Comparison of ENCODE assay signal across 1 cellular context in genomic region chr21:41321211-41321907, GRCh38.
TF ChIP-seq lines count a peak whose summit lies in the region.

No MANE protein-coding gene starts in this region.

TF ChIP-seq in H1, 55 proteins besides CTCF, POLR2A, EP300 and RAD21 (continued from another document):
- TF ChIP-seq E2F6 (IDR thresholded peaks at IDR 0.05) (no peak), YY1 (IDR thresholded peaks at IDR 0.05; ENCODE audit: low read depth, low read length) (no peak), NRF1 (IDR thresholded peaks at IDR 0.05; ENCODE audit: low read depth, low read length) (no peak), SP4 (IDR thresholded peaks at IDR 0.05; ENCODE audit: low read length) (no peak), SIN3A (conservative IDR thresholded peaks at IDR 0.05 in 1 of 2, IDR thresholded peaks at IDR 0.05 in 1 of 2; ENCODE audit: low read depth in 1 of 2, low read length in 2 of 2) (no peak), POLR2AphosphoS5 (IDR thresholded peaks at IDR 0.05; ENCODE audit: low read depth, low read length) (no peak), TAF1 (IDR thresholded peaks at IDR 0.05; ENCODE audit: low read depth, low read length) (no peak), JUN (IDR thresholded peaks at IDR 0.05; ENCODE audit: low read depth, low read length) (no peak), KDM4A (IDR thresholded peaks at IDR 0.05; ENCODE audit: low read depth, low read length, severe bottlenecking) (no peak), TEAD4 (IDR thresholded peaks at IDR 0.05; ENCODE audit: low read depth, low read length) (no peak), BRCA1 (IDR thresholded peaks at IDR 0.05; ENCODE audit: low read depth, low read length) (no peak)
